Comparison of ENCODE assay signal across 1 cellular context in genomic region chr13:110056640-110057039, GRCh38.
A peak's percentile ranks its signal among the peaks of the same experiment; 100 is the strongest.
TF ChIP-seq lines count a peak whose summit lies in the region.

No MANE protein-coding gene starts in this region.

TF ChIP-seq in HepG2, 621 proteins besides CTCF, POLR2A, EP300 and RAD21 (continued from another document):
- no peak for TF ChIP-seq ZMYM2 (CRISPR knock-in tag; IDR thresholded peaks at IDR 0.05)
- TF ChIP-seq MAFF (IDR thresholded peaks at IDR 0.05; ENCODE audit: low read depth, low read length): peak; percentile 83
- no peak for TF ChIP-seq STAT6 (CRISPR knock-in tag; IDR thresholded peaks at IDR 0.05; ENCODE audit: borderline replicate concordance)
- no peak for TF ChIP-seq HNRNPLL (IDR thresholded peaks at IDR 0.05; ENCODE audit: low read depth, low read length, poor library complexity, severe bottlenecking)
- no peak for TF ChIP-seq ATF2 (CRISPR knock-in tag; IDR thresholded peaks at IDR 0.05)
- no peak for TF ChIP-seq ZNF296 (CRISPR knock-in tag; conservative IDR thresholded peaks at IDR 0.05)
- no peak for TF ChIP-seq JUN (CRISPR knock-in tag; IDR thresholded peaks at IDR 0.05)
- TF ChIP-seq SKI (IDR thresholded peaks at IDR 0.05; ENCODE audit: partially characterized antibody): no peak
- no peak for TF ChIP-seq KAT8 (CRISPR knock-in tag; IDR thresholded peaks at IDR 0.05)
- TF ChIP-seq GFI1 (CRISPR knock-in tag; IDR thresholded peaks at IDR 0.05; ENCODE audit: borderline replicate concordance): no peak
- TF ChIP-seq CEBPZ (IDR thresholded peaks at IDR 0.05; ENCODE audit: low read length): no peak
- no peak for TF ChIP-seq TCF12 (IDR thresholded peaks at IDR 0.05)
- no peak for TF ChIP-seq TCF12 (CRISPR knock-in tag; IDR thresholded peaks at IDR 0.05)
- no peak for TF ChIP-seq HDAC6 (IDR thresholded peaks at IDR 0.05; ENCODE audit: low read depth, low read length)
- TF ChIP-seq ZNF740 (CRISPR knock-in tag; IDR thresholded peaks at IDR 0.05): no peak
- no peak for TF ChIP-seq TCF7 (IDR thresholded peaks at IDR 0.05; ENCODE audit: low read depth)
- TF ChIP-seq MAFK (conservative IDR thresholded peaks at IDR 0.05 in 1 of 2, IDR thresholded peaks at IDR 0.05 in 1 of 2; ENCODE audit: low read length in 2 of 2): peak; percentile 83 to 89
- no peak for TF ChIP-seq CSRNP2 (CRISPR knock-in tag; conservative IDR thresholded peaks at IDR 0.05; ENCODE audit: low read depth)
TF ChIP-seq in HepG2: peak in this region for 2.
